Comparison of ENCODE assay signal across 8 cellular contexts in genomic region chr2:20148841-20149702, GRCh38.
DNase-seq lines count a peak whose midpoint lies in the region; ATAC-seq and TF ChIP-seq lines count a peak whose summit lies in the region.
"Had no signal": no experiment of that assay in that cellular context is flagged by ENCODE, and none has a peak within 500 bp of the region (broad histone marks: within the 10 kb centered on the region; RNA-seq: fewer than 3 reads in every experiment).

No MANE protein-coding gene starts in this region.

- ATAC-seq in activated T-helper 17 cell treated with anti-CD3 and anti-CD28 coated beads, Interleukin-2, amount 50 U/mL, for 72 hours (replicated peaks), result no peak

- H3K27me3 Mint-ChIP-seq in HFFc6 (ENCODE audit: insufficient read depth), result no peaks in the 10 kb centered on the region
- H3K27me3 Mint-ChIP-seq in activated T-helper 17 cell treated with anti-CD3 and anti-CD28 coated beads, Interleukin-2, amount 50 U/mL, for 72 hours, result peaks cover 38% of the 10 kb centered on the region

- no peaks in the 10 kb centered on the region for H3K9me3 Mint-ChIP-seq in HFFc6
- H3K9me3 Mint-ChIP-seq in activated T-helper 17 cell treated with anti-CD3 and anti-CD28 coated beads, Interleukin-2, amount 50 U/mL, for 72 hours, result no peaks in the 10 kb centered on the region

- H3K9me3 ChIP-seq in subcutaneous abdominal adipose tissue (ENCODE audit: control insufficient read depth in 5 of 5, low read length in 5 of 5), result no peaks in the 10 kb centered on the region

- H3K36me3 ChIP-seq in subcutaneous abdominal adipose tissue (ENCODE audit: control insufficient read depth in 5 of 5, insufficient read depth in 5 of 5, low read length in 5 of 5), result no peaks in the 10 kb centered on the region

- H3K27ac ChIP-seq in subcutaneous abdominal adipose tissue (ENCODE audit: low read depth, low read length), result peak overlapping the region; percentile 38

- H3K27ac Mint-ChIP-seq in HFFc6, result peak overlapping the region; percentile 93
- H3K27ac Mint-ChIP-seq in activated T-helper 17 cell treated with anti-CD3 and anti-CD28 coated beads, Interleukin-2, amount 50 U/mL, for 72 hours, result no peak overlapping the region

- H3K4me1 ChIP-seq in subcutaneous abdominal adipose tissue (ENCODE audit: control insufficient read depth in 5 of 5, insufficient read depth in 5 of 5, low read length in 5 of 5), result peaks cover 0 to 24% (median 13%) of the 10 kb centered on the region in 5 donors

- peak overlapping the region; percentile 84 for H3K4me3 Mint-ChIP-seq in HFFc6
- H3K4me3 Mint-ChIP-seq in activated T-helper 17 cell treated with anti-CD3 and anti-CD28 coated beads, Interleukin-2, amount 50 U/mL, for 72 hours, result no peak overlapping the region

- H3K36me3 Mint-ChIP-seq in HFFc6 (ENCODE audit: low read depth), result no peaks in the 10 kb centered on the region
- no peaks in the 10 kb centered on the region for H3K36me3 Mint-ChIP-seq in activated T-helper 17 cell treated with anti-CD3 and anti-CD28 coated beads, Interleukin-2, amount 50 U/mL, for 72 hours (ENCODE audit: low read depth)

- DNase-seq in HFFc6 (peak; percentile 96), amniotic epithelial cell (ENCODE audit: low read depth) (peak; percentile 77), islet precursor cell (peak; percentile 48), germinal center (ENCODE audit: low spot score) (no peak)
- no peak for DNase-seq in activated naive CD4-positive, alpha-beta T cell treated with anti-CD3 and anti-CD28 coated beads, Interleukin-2, amount 50 U/mL, for 16 hours
- DNase-seq: activated CD4-positive, alpha-beta T cell treated with anti-CD3 and anti-CD28 coated beads for 4 hours had no signal

- peak overlapping the region in 2 of 5 donors; percentile 1 to 22 for H3K4me3 ChIP-seq in subcutaneous abdominal adipose tissue (ENCODE audit: low read depth in 1 of 5, low read length in 5 of 5)

- peaks cover 62% of the 10 kb centered on the region for H3K4me1 Mint-ChIP-seq in HFFc6 (ENCODE audit: low read depth)
- H3K4me1 Mint-ChIP-seq in activated T-helper 17 cell treated with anti-CD3 and anti-CD28 coated beads, Interleukin-2, amount 50 U/mL, for 72 hours, result no peaks in the 10 kb centered on the region

- peak overlapping the region in 1 of 5 donors; percentile 7 for H3K9ac ChIP-seq in subcutaneous abdominal adipose tissue (ENCODE audit: low read length in 5 of 5)

- peak; percentile 17; the same call in 1 of the 2 replicates for TF ChIP-seq CTCF in HFFc6 (IDR thresholded peaks at IDR 0.05)

- no peaks in the 10 kb centered on the region for H3K27me3 ChIP-seq in subcutaneous abdominal adipose tissue (ENCODE audit: control insufficient read depth in 5 of 5, insufficient read depth in 4 of 5, low read length in 5 of 5)

Comparison
In these comparisons a context has a peak if more than half of its experiments do, and no peak if none do; other contexts are left out.
1. DNase-seq: peak in HFFc6 (single experiment), amniotic epithelial cell (single experiment) and islet precursor cell (single experiment); none in germinal center (single experiment) and activated naive CD4-positive, alpha-beta T cell treated with anti-CD3 and anti-CD28 coated beads, Interleukin-2, amount 50 U/mL, for 16 hours (single experiment).